18 cellular contexts compared by ENCODE assay signal in genomic region chr4:8646296-8647093, GRCh38. TPM values are rescaled to one million over a fixed set of nuclear protein-coding genes. Genes with fewer than 3 reads are reported as not detected.
DNase-seq lines count a peak whose midpoint lies in the region; ATAC-seq lines count a peak whose summit lies in the region.
"Had no signal": no experiment of that assay in that cellular context is flagged by ENCODE, and none has a peak within 500 bp of the region (broad histone marks: within the 10 kb centered on the region; RNA-seq: fewer than 3 reads in every experiment).

No MANE protein-coding gene starts in this region.

- intact Hi-C loops in sciatic nerve (cut with DNase I), result no loop called here

- peak; percentile 27 to 68 (median 55) for DNase-seq in NCI-H1417 (lab: John Stamatoyannopoulos, UW)
- DNase-seq in NCI-H1417 treated with DMSO at 0.1 percent for 48 hours (lab: John Stamatoyannopoulos, UW), result no peak
- DNase-seq in NCI-H2171 treated with DMSO at 0.1 percent for 48 hours (lab: John Stamatoyannopoulos, UW), result peak; percentile 53
- peak; percentile 49 for DNase-seq in islet precursor cell
- DNase-seq in sciatic nerve (ENCODE audit: low spot score), result peak; percentile 30
- no peak for DNase-seq in NCI-H2107 (lab: John Stamatoyannopoulos, UW)
- DNase-seq: activated CD4-positive, CD25-positive, alpha-beta regulatory T cell; left ventricle myocardium inferior; NCI-H146; NCI-H446 treated with DMSO at 0.1 percent for 48 hours; stimulated activated CD4-positive, alpha-beta T cell treated with anti-CD3 and anti-CD28 coated beads, Interleukin-12 subunit alpha, Interleukin-12 subunit beta, amount 100 ng/mL, for 4 hours had no signal

- ATAC-seq in sciatic nerve, result no peak
- ATAC-seq in GM21825 (IDR thresholded peaks at IDR 0.05; ENCODE audit: unreplicated experiment), result no peak
- ATAC-seq in GM18870 (IDR thresholded peaks at IDR 0.05; ENCODE audit: unreplicated experiment), result no peak

RNA-seq across cellular contexts. Expression of gene CPZ, which starts 53.9 kb away (rescaled TPM):
- total RNA-seq in sciatic nerve, result 7.0 TPM
- total RNA-seq: activated CD8-positive, alpha-beta memory T cell treated with anti-CD3 and anti-CD28 coated beads for 36 hours; activated naive CD8-positive, alpha-beta T cell treated with anti-CD3 and anti-CD28 coated beads, Interleukin-2, amount 10 ng/mL, durations not matched to agents 7 days and 5 days; B cell; mononuclear cell; neural crest cell had no signal

Comparison
In these comparisons a context has a peak if more than half of its experiments do, and no peak if none do; other contexts are left out.
1. DNase-seq: peak in NCI-H1417 (3 of 3), NCI-H2171 treated with DMSO at 0.1 percent for 48 hours (single experiment), islet precursor cell (single experiment) and sciatic nerve (single experiment); none in NCI-H1417 treated with DMSO at 0.1 percent for 48 hours (single experiment) and NCI-H2107 (single experiment).